9 cellular contexts compared by ENCODE assay signal in the genomic region with DNA sequence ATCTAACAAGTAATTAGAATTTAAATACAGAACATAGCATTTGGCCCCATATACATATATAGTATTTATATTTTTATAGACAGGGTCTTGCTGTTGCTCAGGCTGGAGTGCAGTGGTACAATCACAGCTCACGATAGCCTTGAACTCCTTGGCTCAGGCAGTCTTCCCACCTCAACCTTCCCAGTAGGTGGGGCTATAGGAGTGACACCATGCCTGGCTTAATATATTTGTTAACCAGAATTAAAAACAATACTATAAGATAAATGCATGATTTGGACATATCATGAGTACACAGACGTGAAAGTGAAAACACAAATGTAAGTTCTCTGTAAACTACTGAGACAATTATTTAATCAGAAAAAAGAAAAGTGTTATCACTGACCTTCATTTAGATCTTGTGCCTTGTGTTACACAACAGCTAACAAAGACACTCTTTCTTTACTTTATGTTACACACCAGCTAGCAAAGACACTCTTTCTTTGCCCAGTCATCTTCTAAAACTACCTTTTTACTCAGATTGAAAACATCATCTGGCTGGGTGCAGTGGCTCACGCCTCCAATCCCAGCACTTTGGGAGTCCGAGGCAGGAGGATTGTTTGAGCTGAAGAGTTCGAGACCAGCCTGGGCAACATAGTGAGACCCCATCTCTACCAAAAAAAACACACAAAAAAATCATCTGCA. TPM values are rescaled to one million over a fixed set of nuclear protein-coding genes. Genes with fewer than 3 reads are reported as not detected.
DNase-seq lines count a peak whose midpoint lies in the region; ATAC-seq and TF ChIP-seq lines count a peak whose summit lies in the region.
"Had no signal": no experiment of that assay in that cellular context is flagged by ENCODE, and none has a peak within 500 bp of the region (broad histone marks: within the 10 kb centered on the region; RNA-seq: fewer than 3 reads in every experiment).

No MANE protein-coding gene starts in this region.

- H3K79me2 ChIP-seq in GM23248 (ENCODE audit: insufficient read depth), result no peaks in the 10 kb centered on the region

- H3K9me3 Mint-ChIP-seq in activated CD4-positive, alpha-beta memory T cell treated with anti-CD3 and anti-CD28 coated beads for 36 hours, result no peaks in the 10 kb centered on the region
- no peaks in the 10 kb centered on the region for H3K9me3 Mint-ChIP-seq in activated T-helper 17 cell treated with anti-CD3 and anti-CD28 coated beads, Interleukin-2, amount 50 U/mL, for 72 hours
- H3K9me3 Mint-ChIP-seq: T-helper 1 cell treated with Interleukin-12 subunit alpha and Interleukin-12 subunit beta and Interleukin-4 antibody, amounts not matched to agents 30 μg/mL and 1 μg/mL, for 36 hours had no signal

- no peak overlapping the region for H3K18ac ChIP-seq in neuronal stem cell (ENCODE audit: low read length)

- H3K9me2 ChIP-seq in GM23248 (ENCODE audit: insufficient read depth), result no peaks in the 10 kb centered on the region

- peaks cover 2% of the 10 kb centered on the region for H3K4me1 Mint-ChIP-seq in activated CD4-positive, alpha-beta memory T cell treated with anti-CD3 and anti-CD28 coated beads for 36 hours (ENCODE audit: low read depth)
- H3K4me1 Mint-ChIP-seq in activated T-helper 17 cell treated with anti-CD3 and anti-CD28 coated beads, Interleukin-2, amount 50 U/mL, for 72 hours, result peaks cover 5% of the 10 kb centered on the region

- H3K9ac ChIP-seq in GM23248 (no peak overlapping the region), neuronal stem cell (ENCODE audit: low read depth, low read length, poor library complexity) (no peak overlapping the region)

- no peak overlapping the region for H3K4me3 ChIP-seq in AG09309 (ENCODE audit: control insufficient read depth, low read depth, low read length)
- no peak overlapping the region for H3K4me3 ChIP-seq in GM23248
- H3K4me3 ChIP-seq in left lung, result no peak overlapping the region
- H3K4me3 ChIP-seq in neuronal stem cell (ENCODE audit: low read length in 2 of 2), result no peak overlapping the region

- H3K27me3 ChIP-seq in GM23248 (replicated peaks; ENCODE audit: insufficient read depth), result no peaks in the 10 kb centered on the region
- H3K27me3 ChIP-seq in left lung, result no peaks in the 10 kb centered on the region
- no peaks in the 10 kb centered on the region for H3K27me3 ChIP-seq in neuronal stem cell (ENCODE audit: control insufficient read depth in 3 of 3, insufficient read depth in 3 of 3, low read depth in 1 of 3, low read length in 3 of 3)

- POLR2A ChIA-PET in activated CD4-positive, alpha-beta memory T cell treated with anti-CD3 and anti-CD28 coated beads for 36 hours (lab: Charles Lee), result interaction anchor here (0.7 kb wide), 1 partner anchor 33 kb away, joined by 3 read pairs; no protein-coding TSS in a partner anchor

- H3K27me3 Mint-ChIP-seq in activated CD4-positive, alpha-beta memory T cell treated with anti-CD3 and anti-CD28 coated beads for 36 hours, result no peaks in the 10 kb centered on the region
- no peaks in the 10 kb centered on the region for H3K27me3 Mint-ChIP-seq in activated T-helper 17 cell treated with anti-CD3 and anti-CD28 coated beads, Interleukin-2, amount 50 U/mL, for 72 hours

- H3K4me3 Mint-ChIP-seq in activated CD4-positive, alpha-beta memory T cell treated with anti-CD3 and anti-CD28 coated beads for 36 hours, result no peak overlapping the region
- no peak overlapping the region for H3K4me3 Mint-ChIP-seq in activated T-helper 17 cell treated with anti-CD3 and anti-CD28 coated beads, Interleukin-2, amount 50 U/mL, for 72 hours
- H3K4me3 Mint-ChIP-seq: T-helper 1 cell treated with Interleukin-12 subunit alpha and Interleukin-12 subunit beta and Interleukin-4 antibody, amounts not matched to agents 30 μg/mL and 1 μg/mL, for 36 hours had no signal

- no peak overlapping the region for H2BK120ac ChIP-seq in neuronal stem cell (ENCODE audit: low read depth, low read length)

- peaks cover 24% of the 10 kb centered on the region for H3K36me3 ChIP-seq in GM23248 (ENCODE audit: low read depth)
- peaks cover 0 to 91% of the 10 kb centered on the region in 2 donors for H3K36me3 ChIP-seq in left lung
- peaks cover 35 to 94% of the 10 kb centered on the region in 2 donors for H3K36me3 ChIP-seq in neuronal stem cell (replicated peaks in 1 of 2; ENCODE audit: control insufficient read depth in 2 of 2, insufficient read depth in 2 of 2, low read length in 2 of 2)

- no peak overlapping the region for H2AFZ ChIP-seq in GM23248
- no peak overlapping the region for H2AFZ ChIP-seq in neuronal stem cell (ENCODE audit: low read length)

- no peak overlapping the region for H2AK5ac ChIP-seq in neuronal stem cell (ENCODE audit: low read depth, low read length)

- no peak overlapping the region for H4K91ac ChIP-seq in neuronal stem cell (ENCODE audit: low read depth, low read length, poor library complexity)

- in situ Hi-C loops in GM23248 (cut with MboI), result no loop called here

- H3K27ac ChIP-seq in GM23248, result no peak overlapping the region
- H3K27ac ChIP-seq in left lung, result no peak overlapping the region
- no peak overlapping the region for H3K27ac ChIP-seq in neuronal stem cell (replicated peaks; ENCODE audit: low read length)

- H3K79me1 ChIP-seq in neuronal stem cell (ENCODE audit: low read depth, low read length), result no peaks in the 10 kb centered on the region

- CTCF ChIA-PET in activated CD4-positive, alpha-beta memory T cell treated with anti-CD3 and anti-CD28 coated beads for 36 hours (lab: Charles Lee), result interaction anchor here (0.8 to 3.5 kb wide), 10 partner anchors 20 to 228 kb away, joined by 3 to 39 read pairs (median 6); a partner anchor contains a TSS

- intact Hi-C loops in activated CD4-positive, alpha-beta memory T cell treated with anti-CD3 and anti-CD28 coated beads for 36 hours (cut with micrococcal nuclease), result loop anchor here (1.0 kb wide), 1 partner anchor 136 kb away; no protein-coding TSS in a partner anchor
- intact Hi-C loops in left lung (cut with DNase I), result loop anchor here in 1 of 2 donors (10.0 kb wide), 1 partner anchor 131 kb away; no protein-coding TSS in a partner anchor

- no peaks in the 10 kb centered on the region for H3F3A ChIP-seq in GM23248 (ENCODE audit: insufficient read depth)

- peak; percentile 39 for TF ChIP-seq CTCF in AG09309 (IDR thresholded peaks at IDR 0.05; ENCODE audit: control insufficient read depth, insufficient read depth, low read depth, low read length, missing control alignments)
- TF ChIP-seq CTCF in left lung (IDR thresholded peaks at IDR 0.05), result peak; percentile 39 to 57

- H2BK5ac ChIP-seq in neuronal stem cell (ENCODE audit: low read length), result no peak overlapping the region

- no peaks in the 10 kb centered on the region for H4K20me1 ChIP-seq in GM23248 (ENCODE audit: insufficient read depth)

- no peak overlapping the region for H2BK15ac ChIP-seq in neuronal stem cell (ENCODE audit: low read length)

- peaks cover 31% of the 10 kb centered on the region for H3K36me3 Mint-ChIP-seq in activated CD4-positive, alpha-beta memory T cell treated with anti-CD3 and anti-CD28 coated beads for 36 hours
- peaks cover 89% of the 10 kb centered on the region for H3K36me3 Mint-ChIP-seq in activated T-helper 17 cell treated with anti-CD3 and anti-CD28 coated beads, Interleukin-2, amount 50 U/mL, for 72 hours (ENCODE audit: low read depth)

- peak; percentile 83 for ATAC-seq in left lung
- no peak for ATAC-seq in GM18861 (IDR thresholded peaks at IDR 0.05; ENCODE audit: unreplicated experiment)
- no peak for ATAC-seq in activated T-helper 17 cell treated with anti-CD3 and anti-CD28 coated beads, Interleukin-2, amount 50 U/mL, for 72 hours (replicated peaks)
- no peak for ATAC-seq in HG03521 (IDR thresholded peaks at IDR 0.05; ENCODE audit: unreplicated experiment)

- no peak overlapping the region for H3K23ac ChIP-seq in neuronal stem cell (ENCODE audit: low read depth, low read length, poor library complexity)

- H3K9me3 ChIP-seq in GM23248 (ENCODE audit: low read depth), result no peaks in the 10 kb centered on the region
- H3K9me3 ChIP-seq in left lung, result no peaks in the 10 kb centered on the region
- H3K9me3 ChIP-seq in neuronal stem cell (replicated peaks in 1 of 2; ENCODE audit: control insufficient read depth in 2 of 2, insufficient read depth in 1 of 2, low read depth in 1 of 2, low read length in 2 of 2), result no peaks in the 10 kb centered on the region

- 87 to 89% methylated on average over 5 of the region's 5 CpGs for WGBS in GM23248 (ENCODE audit: low coverage in 1 of 2, low lambda C conversion rate in 2 of 2, missing lambda C conversion rate in 2 of 2), 2 experiments
- no CpG with 5 or more reads among the region's 5 CpGs for WGBS in neuronal stem cell (ENCODE audit: extremely low coverage in 2 of 2, insufficient read length in 2 of 2, insufficient replicate concordance in 1 of 2), 2 donors

- no peak overlapping the region for H4K8ac ChIP-seq in neuronal stem cell (ENCODE audit: low read depth, low read length)

- H3K4me2 ChIP-seq in GM23248 (ENCODE audit: unreplicated experiment), result no peak overlapping the region
- H3K4me2 ChIP-seq in neuronal stem cell (ENCODE audit: insufficient read depth, low read length, poor library complexity, severe bottlenecking), result no peak overlapping the region

- no peak overlapping the region for H3K27ac Mint-ChIP-seq in activated CD4-positive, alpha-beta memory T cell treated with anti-CD3 and anti-CD28 coated beads for 36 hours
- H3K27ac Mint-ChIP-seq in activated T-helper 17 cell treated with anti-CD3 and anti-CD28 coated beads, Interleukin-2, amount 50 U/mL, for 72 hours, result no peak overlapping the region
- H3K27ac Mint-ChIP-seq: T-helper 1 cell treated with Interleukin-12 subunit alpha and Interleukin-12 subunit beta and Interleukin-4 antibody, amounts not matched to agents 30 μg/mL and 1 μg/mL, for 36 hours had no signal

- no peak overlapping the region for H3K14ac ChIP-seq in neuronal stem cell (ENCODE audit: low read length)

- H2BK12ac ChIP-seq in neuronal stem cell (ENCODE audit: low read length), result no peak overlapping the region

- H3K4ac ChIP-seq in neuronal stem cell (ENCODE audit: low read length), result no peak overlapping the region

- H3K4me1 ChIP-seq in GM23248 (ENCODE audit: insufficient read depth) (no peaks in the 10 kb centered on the region), left lung (no peaks in the 10 kb centered on the region), neuronal stem cell (ENCODE audit: control insufficient read depth in 2 of 2, insufficient read depth in 1 of 2, low read depth in 1 of 2, low read length in 2 of 2) (no peaks in the 10 kb centered on the region)

- DNase-seq in AG09309 (ENCODE audit: low read depth) (no peak), GM23248 (peak; percentile 55), left lung (no peak), neuronal stem cell (ENCODE audit: low spot score) (no peak)
- peak; percentile 27 for DNase-seq in activated CD4-positive, alpha-beta memory T cell treated with anti-CD3 and anti-CD28 coated beads for 36 hours

RNA-seq across cellular contexts. Expression of a gene that starts 22.6 kb away (rescaled TPM):
- 74.1 and 75.7 TPM in 2 replicates for total RNA-seq in GM23248 (2014; rRNA removed; shearing (Covaris generic))
- polyA plus RNA-seq in GM23248 (2016; fragmentation: Nextera tagmentation; extraction: Ambion mirVana), result 88.6 and 96.7 TPM in 2 replicates
- 10 to 100 TPM; 54.6 to 59.3 TPM for total RNA-seq in activated CD4-positive, alpha-beta memory T cell treated with anti-CD3 and anti-CD28 coated beads for 36 hours
- 10 to 100 TPM; 61.9 to 79.8 TPM for total RNA-seq in left lung
- polyA plus RNA-seq in neuronal stem cell (2013, experiment 1 of 2), result 24.9 TPM
- polyA plus RNA-seq in neuronal stem cell (2013, experiment 2 of 2), result 24.3 TPM
- 10 to 100 TPM; 44.2 to 93.4 TPM for total RNA-seq in activated T-helper 17 cell treated with anti-CD3 and anti-CD28 coated beads, Interleukin-2, amount 50 U/mL, for 72 hours

RNA-seq across cellular contexts. Expression of a gene that starts 30.2 kb away (rescaled TPM):
- total RNA-seq in GM23248 (2014; rRNA removed; shearing (Covaris generic)), result 7.2 and 8.2 TPM in 2 replicates
- polyA plus RNA-seq in GM23248 (2016; fragmentation: Nextera tagmentation; extraction: Ambion mirVana), result 6.5 and 7.2 TPM in 2 replicates
- 10 to 100 TPM; 18.4 to 18.7 TPM for total RNA-seq in activated CD4-positive, alpha-beta memory T cell treated with anti-CD3 and anti-CD28 coated beads for 36 hours
- 10 to 100 TPM in 1 of 2 donors, 1 to 10 TPM in 1; 9.3 to 10.9 TPM for total RNA-seq in left lung
- polyA plus RNA-seq in neuronal stem cell (2013, experiment 1 of 2), result 23.9 TPM
- polyA plus RNA-seq in neuronal stem cell (2013, experiment 2 of 2), result 24.7 TPM
- total RNA-seq in activated T-helper 17 cell treated with anti-CD3 and anti-CD28 coated beads, Interleukin-2, amount 50 U/mL, for 72 hours, result 10 to 100 TPM; 13.3 to 24.0 TPM

Comparison
In these comparisons a context has a peak if more than half of its experiments do, and no peak if none do; other contexts are left out.
1. DNase-seq: peak in GM23248 (single experiment) and activated CD4-positive, alpha-beta memory T cell treated with anti-CD3 and anti-CD28 coated beads for 36 hours (single experiment); none in AG09309 (single experiment), left lung (0 of 2) and neuronal stem cell (single experiment).